In genomic region chr3:81744366-81744765, GRCh38 we compare ENCODE assay signal across 9 cellular contexts. TPM values are rescaled to one million over a fixed set of nuclear protein-coding genes. Genes with fewer than 3 reads are reported as not detected.
DNase-seq lines count a peak whose midpoint lies in the region; ATAC-seq, FAIRE-seq and TF ChIP-seq lines count a peak whose summit lies in the region.
"Had no signal": no experiment of that assay in that cellular context is flagged by ENCODE, and none has a peak within 500 bp of the region (broad histone marks: within the 10 kb centered on the region; RNA-seq: fewer than 3 reads in every experiment).

No MANE protein-coding gene starts in this region.

- DNase-seq in Daoy (ENCODE audit: low read depth), result peak; percentile 77
- DNase-seq in Peyer's patch, result no peak
- DNase-seq in fibroblast of the conjunctiva (ENCODE audit: low read depth), result peak; percentile 85
- DNase-seq in pancreas, result no peak
- DNase-seq in NCI-H1092 treated with DMSO at 0.1 percent for 48 hours (lab: John Stamatoyannopoulos, UW), result no peak
- no peak for DNase-seq in NCI-H2107 treated with DMSO at 0.1 percent for 48 hours (lab: John Stamatoyannopoulos, UW; ENCODE audit: unreplicated experiment)
- no peak for DNase-seq in NCI-H146 (lab: John Stamatoyannopoulos, UW)
- DNase-seq: activated effector memory CD4-positive, alpha-beta T cell treated with anti-CD3 and anti-CD28 coated beads, Interleukin-2, amount 50 U/mL, for 16 hours had no signal

- H3K9me3 ChIP-seq in Peyer's patch, result no peaks in the 10 kb centered on the region
- H3K9me3 ChIP-seq in pancreas, result no peaks in the 10 kb centered on the region

- intact Hi-C loops in pancreas (cut with DNase I), result no loop called here

- no peak overlapping the region for H3K4me3 ChIP-seq in Peyer's patch
- no peak overlapping the region for H3K4me3 ChIP-seq in pancreas

- TF ChIP-seq CTCF in Peyer's patch (IDR thresholded peaks at IDR 0.05) (no peak), pancreas (IDR thresholded peaks at IDR 0.05) (no peak)

- ATAC-seq in pancreas (peak; percentile 47 to 83 (median 78)), HG03457 (IDR thresholded peaks at IDR 0.05; ENCODE audit: unreplicated experiment) (no peak)

- H3K4me1 ChIP-seq in Peyer's patch (peaks cover 0 to 4% (median 0%) of the 10 kb centered on the region in 4 donors), pancreas (peaks cover 9 to 15% (median 12%) of the 10 kb centered on the region in 3 donors)

- FAIRE-seq in pancreas (lab: Jason Lieb, UNC), result peak; percentile 49

- peak overlapping the region in 3 of 4 donors; percentile 29 to 76 (median 36) for H3K27ac ChIP-seq in Peyer's patch
- H3K27ac ChIP-seq in pancreas, result peak overlapping the region in 2 of 4 donors; percentile 29 to 44

- H3K27me3 ChIP-seq in Peyer's patch (no peaks in the 10 kb centered on the region), pancreas (no peaks in the 10 kb centered on the region)

- H3K36me3 ChIP-seq in Peyer's patch, result no peaks in the 10 kb centered on the region
- no peaks in the 10 kb centered on the region for H3K36me3 ChIP-seq in pancreas

- no peak for TF ChIP-seq POLR2A in Peyer's patch (IDR thresholded peaks at IDR 0.05)

RNA-seq across cellular contexts. Expression of gene GBE1, which starts 17.1 kb away (rescaled TPM):
- total RNA-seq in Daoy (2014; rRNA removed; shearing (Covaris generic)), result 18.1 and 28.6 TPM in 2 replicates
- total RNA-seq in Peyer's patch (10 to 100 TPM; 15.5 to 31.4 (median 20.0) TPM), pancreas (10 to 100 TPM in 3 of 6 donors, 1 to 10 TPM in 3; 8.5 to 14.1 (median 10.8) TPM)
- polyA plus RNA-seq in pancreas, result 1 to 10 TPM; 3.7 to 7.7 TPM

Comparison
In these comparisons a context has a peak if more than half of its experiments do, and no peak if none do; other contexts are left out.
1. DNase-seq: peak in Daoy (single experiment) and fibroblast of the conjunctiva (single experiment); none in Peyer's patch (0 of 3), pancreas (0 of 6), NCI-H1092 treated with DMSO at 0.1 percent for 48 hours (single experiment), NCI-H2107 treated with DMSO at 0.1 percent for 48 hours (single experiment) and NCI-H146 (single experiment).